Comparison of ENCODE assay signal across 34 cellular contexts in the genomic region with DNA sequence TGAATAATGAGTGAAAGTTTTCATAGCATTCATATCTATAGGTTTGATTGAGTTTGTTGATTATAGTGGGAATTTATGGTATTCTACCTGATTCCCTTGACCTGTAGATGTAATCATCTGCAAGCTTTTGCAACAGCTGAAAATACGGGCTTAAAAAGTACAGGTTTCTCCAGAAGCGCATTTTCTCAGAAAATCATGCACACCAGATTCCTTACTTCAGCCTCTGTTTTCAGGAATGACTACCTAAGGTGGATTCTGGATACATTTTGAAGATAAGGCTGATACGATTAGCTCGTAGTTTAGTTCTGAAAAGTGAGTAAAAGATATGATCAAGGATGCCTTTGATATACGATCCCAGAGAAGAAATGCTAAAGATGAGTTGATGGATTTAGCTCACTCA.
"Had no signal": no experiment of that assay in that cellular context is flagged by ENCODE, and none has a peak within 500 bp of the region (broad histone marks: within the 10 kb centered on the region; RNA-seq: fewer than 3 reads in every experiment).

No MANE protein-coding gene starts in this region.

- H3K4me2 ChIP-seq: KMS-11 had no signal

- H3K27me3 ChIP-seq: MG63 had no signal

- DNase-seq: Karpas-422, Kasumi-1, MG63, MM.1S, MV-4-11, NCI-H1048, NCI-H1092, NCI-H1092 treated with DMSO at 0.1 percent for 48 hours, NCI-H1105, NCI-H1105 treated with DMSO at 0.1 percent for 48 hours, NCI-H1417, NCI-H1417 treated with DMSO at 0.1 percent for 48 hours, NCI-H1436, NCI-H1436 treated with DMSO at 0.1 percent for 48 hours, NCI-H146, NCI-H1694, NCI-H1694 treated with DMSO at 0.1 percent for 48 hours, NCI-H187, NCI-H187 treated with DMSO at 0.1 percent for 48 hours, NCI-H1930, NCI-H2029, NCI-H2029 treated with DMSO at 0.1 percent for 48 hours, NCI-H2081, NCI-H2081 treated with DMSO at 0.1 percent for 48 hours, NCI-H2107, NCI-H2171, NCI-H2171 treated with DMSO at 0.1 percent for 48 hours, NCI-H2227 treated with DMSO at 0.1 percent for 48 hours, NCI-H226, NCI-H345, NCI-H446, NCI-H446 treated with DMSO at 0.1 percent for 48 hours, NCI-H510A had no signal

- H3K36me3 ChIP-seq: MG63 had no signal

- H3K4me3 ChIP-seq: MG63 had no signal

- H3K9me3 ChIP-seq: MG63 had no signal

- H3K9ac ChIP-seq: KMS-11 had no signal

- H3K27ac ChIP-seq: KMS-11 had no signal
